ENCODE assay signal across 10 cellular contexts in the genomic region with DNA sequence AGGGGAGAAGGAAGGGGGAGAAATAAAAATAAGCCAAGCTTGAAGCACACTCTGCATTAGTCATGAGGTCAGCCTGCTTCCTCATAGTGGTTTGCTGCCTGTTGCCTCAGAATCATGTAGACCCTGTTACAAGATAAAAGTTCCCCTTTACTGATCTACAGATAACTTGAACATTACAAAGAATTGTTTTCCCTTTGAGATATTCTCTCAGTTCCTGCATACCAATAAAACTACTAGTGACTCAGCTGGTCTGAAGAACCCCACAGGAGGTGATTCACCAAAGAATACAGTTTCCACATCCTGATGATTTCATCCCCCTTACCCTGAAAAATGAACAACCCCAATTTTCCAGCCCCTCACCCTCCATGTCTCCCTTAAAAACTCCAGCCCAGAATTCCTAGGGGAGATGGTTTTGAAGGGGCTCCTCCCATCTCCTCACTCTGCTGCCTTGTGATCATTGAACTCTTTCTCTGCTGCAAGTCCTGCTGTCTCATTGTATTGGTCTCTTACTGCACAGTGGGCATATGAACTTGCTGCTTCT. TPM values are rescaled to one million over a fixed set of nuclear protein-coding genes. Genes with fewer than 3 reads are reported as not detected.
DNase-seq lines count a peak whose midpoint lies in the region; ATAC-seq and TF ChIP-seq lines count a peak whose summit lies in the region.
"Had no signal": no experiment of that assay in that cellular context is flagged by ENCODE, and none has a peak within 500 bp of the region (broad histone marks: within the 10 kb centered on the region; RNA-seq: fewer than 3 reads in every experiment).

No MANE protein-coding gene starts in this region.

- no peak for ATAC-seq in GM19463 (IDR thresholded peaks at IDR 0.05; ENCODE audit: unreplicated experiment)

- peak; percentile 96 for DNase-seq in A172 (ENCODE audit: low spot score)
- peak; percentile 87 for DNase-seq in GM04503 (ENCODE audit: low read depth)
- DNase-seq in SK-N-SH = no peak
- peak; percentile 98 for DNase-seq in fibroblast of mammary gland (ENCODE audit: low read depth)
- DNase-seq in NCI-H510A (lab: John Stamatoyannopoulos, UW) = no peak
- DNase-seq in OCI-LY7 (ENCODE audit: low spot score) = no peak
- no peak for DNase-seq in NCI-H524 (lab: John Stamatoyannopoulos, UW)
- DNase-seq: retina had no signal

- BruUV-seq in OCI-LY7 (replicated peaks; lab: Mats Ljungman, UMichigan) = no TSS peak

- 0 out of 4 replicates have a peak, but pooled peaks cover 0 to 8% of the 10 kb centered on the region in 2 experiments for H3K4me1 ChIP-seq in SK-N-SH (ENCODE audit: control insufficient read depth in 1 of 2, insufficient read depth in 2 of 2, low read depth in 1 of 2, low read length in 1 of 2)
- H3K4me1 ChIP-seq in OCI-LY7 (ENCODE audit: insufficient read depth, low read length, poor library complexity, severe bottlenecking) = no peaks in the 10 kb centered on the region

- H3K9ac ChIP-seq in SK-N-SH = peak overlapping the region; percentile 54

- H3K36me3 ChIP-seq in SK-N-SH (replicated peaks in 1 of 2; ENCODE audit: control insufficient read depth in 1 of 2, insufficient read depth in 2 of 2, low read length in 1 of 2) (no peaks in the 10 kb centered on the region), OCI-LY7 (ENCODE audit: insufficient read depth, low read length) (no peaks in the 10 kb centered on the region)

- CTCF ChIA-PET in SK-N-SH (lab: Yijun Ruan, JAX) (interaction anchor here (1.0 kb wide), 1 partner anchor 31 kb away, joined by 3 read pairs; no protein-coding TSS in a partner anchor), OCI-LY7 (lab: Charles Lee; ENCODE audit: unreplicated experiment) (no interaction called here)

- intact Hi-C loops in OCI-LY7 (cut with micrococcal nuclease; ENCODE audit: unreplicated experiment) = no loop called here

- H3K79me2 ChIP-seq in SK-N-SH (ENCODE audit: insufficient read depth) = no peaks in the 10 kb centered on the region
- H3K79me2 ChIP-seq in OCI-LY7 (ENCODE audit: insufficient read depth, low read depth, low read length) = no peaks in the 10 kb centered on the region

- TF ChIP-seq EP300 in SK-N-SH (IDR thresholded peaks at IDR 0.05; ENCODE audit: borderline replicate concordance in 1 of 2, low read depth in 1 of 2, low read length in 1 of 2) = peak; percentile 21 to 97; a peak in 3 of 4 replicates

- POLR2A ChIA-PET in SK-N-SH (lab: Yijun Ruan, JAX) (no interaction called here), OCI-LY7 (lab: Charles Lee) (interaction anchor here (0.6 kb wide), 1 partner anchor 702 kb away, joined by 3 read pairs; no protein-coding TSS in a partner anchor)

- H3K27me3 ChIP-seq in SK-N-SH (ENCODE audit: insufficient read depth) = no peaks in the 10 kb centered on the region

- TF ChIP-seq CTCF in SK-N-SH (IDR thresholded peaks at IDR 0.05) = no peak
- no peak for TF ChIP-seq CTCF in fibroblast of mammary gland (conservative IDR thresholded peaks at IDR 0.05; ENCODE audit: control insufficient read depth, insufficient read depth, low read depth, low read length)
- no peak for TF ChIP-seq CTCF in OCI-LY7 (conservative IDR thresholded peaks at IDR 0.05; ENCODE audit: low read length)

- no peak for TF ChIP-seq RAD21 in SK-N-SH (IDR thresholded peaks at IDR 0.05; ENCODE audit: low read length)

- H3K4me2 ChIP-seq in SK-N-SH = peak overlapping the region; percentile 60; the same call in 1 of the 2 replicates
- no peak overlapping the region for H3K4me2 ChIP-seq in OCI-LY7 (ENCODE audit: low read length)

- H4K20me1 ChIP-seq in SK-N-SH (ENCODE audit: insufficient read depth) (no peaks in the 10 kb centered on the region), OCI-LY7 (ENCODE audit: insufficient read depth, low read length) (no peaks in the 10 kb centered on the region)

- H3K9me2 ChIP-seq in SK-N-SH = no peaks in the 10 kb centered on the region
- no peaks in the 10 kb centered on the region for H3K9me2 ChIP-seq in OCI-LY7 (ENCODE audit: insufficient read depth, low read length)

- H3K27ac ChIP-seq in SK-N-SH (ENCODE audit: low read depth in 2 of 2, low read length in 1 of 2) = peak overlapping the region in 1 of 2 experiments; percentile 95; a peak in 2 of 4 replicates
- no peak overlapping the region for H3K27ac ChIP-seq in OCI-LY7 (ENCODE audit: low read depth, low read length, poor library complexity, severe bottlenecking)
- H3K27ac ChIP-seq: SK-N-MC had no signal

- no peak overlapping the region for H2AFZ ChIP-seq in SK-N-SH (ENCODE audit: low read depth)
- no peak overlapping the region for H2AFZ ChIP-seq in OCI-LY7 (ENCODE audit: low read length)

- peaks cover 16% of the 10 kb centered on the region for H3K9me3 ChIP-seq in SK-N-SH
- no peaks in the 10 kb centered on the region for H3K9me3 ChIP-seq in OCI-LY7 (ENCODE audit: low read length)

- H3K4me3 ChIP-seq in SK-N-SH (ENCODE audit: low read depth in 2 of 2, low read length in 1 of 2) = no peak overlapping the region
- H3K4me3 ChIP-seq in fibroblast of mammary gland (ENCODE audit: control insufficient read depth, low read depth, low read length) = no peak overlapping the region
- no peak overlapping the region for H3K4me3 ChIP-seq in OCI-LY7 (ENCODE audit: low read depth, low read length, poor library complexity, severe bottlenecking)
- H3K4me3 ChIP-seq: SK-N-MC had no signal

- peaks cover 29% of the 10 kb centered on the region for H3F3A ChIP-seq in SK-N-SH (replicated peaks; ENCODE audit: insufficient read depth)

TF ChIP-seq in SK-N-SH, 30 proteins besides CTCF, POLR2A, EP300 and RAD21 (continues in another document):
- no peak for TF ChIP-seq MXI1 (IDR thresholded peaks at IDR 0.05; ENCODE audit: low read depth, low read length)
- TF ChIP-seq FOXM1 (IDR thresholded peaks at IDR 0.05; ENCODE audit: low read depth) = peak; percentile 82; the same call in 1 of the 2 replicates
- TF ChIP-seq USF1 (IDR thresholded peaks at IDR 0.05; ENCODE audit: borderline replicate concordance, low read depth) = 0 out of 2 replicates have a peak, but pooled peaks have one; percentile 26
- peak; percentile 71 for TF ChIP-seq NFIC (IDR thresholded peaks at IDR 0.05; ENCODE audit: borderline replicate concordance)
- TF ChIP-seq RXRA (IDR thresholded peaks at IDR 0.05; ENCODE audit: borderline replicate concordance, low read depth) = peak; percentile 92
- TF ChIP-seq SIN3A (IDR thresholded peaks at IDR 0.05; ENCODE audit: borderline replicate concordance, low read depth, low read length) = no peak
- peak; percentile 91 for TF ChIP-seq TEAD4 (IDR thresholded peaks at IDR 0.05; ENCODE audit: borderline replicate concordance, insufficient read depth)
- TF ChIP-seq ELF1 (IDR thresholded peaks at IDR 0.05) = peak; percentile 64; the same call in 1 of the 2 replicates
- no peak for TF ChIP-seq YY1 (IDR thresholded peaks at IDR 0.05; ENCODE audit: low read depth)
- no peak for TF ChIP-seq SMC3 (IDR thresholded peaks at IDR 0.05; ENCODE audit: low read depth, low read length)
- peak; percentile 45; the same call in 1 of the 2 replicates for TF ChIP-seq MAX (IDR thresholded peaks at IDR 0.05; ENCODE audit: low read depth)
- TF ChIP-seq PBX3 (IDR thresholded peaks at IDR 0.05) = peak; percentile 65
- peak; percentile 90 for TF ChIP-seq TCF12 (IDR thresholded peaks at IDR 0.05)
- no peak for TF ChIP-seq IRF3 (IDR thresholded peaks at IDR 0.05; ENCODE audit: low read depth, low read length)
- TF ChIP-seq JUND (IDR thresholded peaks at IDR 0.05) = peak; percentile 94
- peak; percentile 77 for TF ChIP-seq MEF2A (IDR thresholded peaks at IDR 0.05; ENCODE audit: borderline replicate concordance, low read depth)
- peak; percentile 44; the same call in 1 of the 2 replicates for TF ChIP-seq POLR2AphosphoS5 (IDR thresholded peaks at IDR 0.05; ENCODE audit: low read depth, low read length)

RNA-seq across cellular contexts. Expression of gene NRP1, which starts 31.5 kb away (rescaled TPM):
- total RNA-seq in A172 (2014; rRNA removed; shearing (Covaris generic)) = 134 and 136 TPM in 2 replicates
- polyA plus RNA-seq in SK-N-SH (2012; rRNA removed) = 129 and 149 TPM in 2 replicates
- polyA plus RNA-seq in SK-N-SH (2012; cell fraction: cytosol; rRNA removed) = 125 and 142 TPM in 2 replicates
- polyA plus RNA-seq in SK-N-SH (2012; cell fraction: nucleus; rRNA removed) = 100 and 136 TPM in 2 replicates
- total RNA-seq in OCI-LY7 (2014; rRNA removed; shearing (Covaris generic)) = not detected in 2 replicates
- total RNA-seq in OCI-LY7 (2022) = not detected in 2 replicates

Comparison
In these comparisons a context has a peak if more than half of its experiments do, and no peak if none do; other contexts are left out.
1. DNase-seq: peak in A172 (single experiment), GM04503 (single experiment) and fibroblast of mammary gland (single experiment); none in SK-N-SH (single experiment), NCI-H510A (single experiment), OCI-LY7 (single experiment) and NCI-H524 (0 of 2).
2. RNA of gene NRP1, which starts 31.5 kb away (total RNA-seq): 134 to 136 TPM in A172; not detected in OCI-LY7; every median in the first group is over 100 times any median in the second.